Comparison of ENCODE assay signal across 1 cellular context in the genomic region with DNA sequence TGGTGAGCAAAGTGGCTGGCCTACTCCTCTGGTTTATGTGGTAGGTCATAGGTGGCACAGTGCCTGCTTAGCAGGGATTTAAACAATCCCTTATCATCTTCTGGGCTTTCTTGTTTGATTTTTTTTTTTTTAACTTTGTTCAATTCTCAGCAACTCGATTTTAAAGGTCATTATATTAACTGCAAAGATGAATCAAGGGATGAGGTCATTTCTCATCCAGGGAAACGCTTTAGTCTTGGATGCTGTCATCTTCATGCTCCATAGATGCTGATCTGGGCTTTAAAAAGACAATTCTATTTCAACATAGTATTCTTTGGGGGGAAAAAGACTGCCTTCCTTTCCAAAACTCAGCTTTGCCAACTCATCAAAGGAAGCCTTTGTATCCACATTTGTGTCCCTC.
A peak's percentile ranks its signal among the peaks of the same experiment; 100 is the strongest.
TF ChIP-seq lines count a peak whose summit lies in the region.

No MANE protein-coding gene starts in this region.

TF ChIP-seq in HepG2, 621 proteins besides CTCF, POLR2A, EP300 and RAD21:
- TF ChIP-seq, protein P1, sequence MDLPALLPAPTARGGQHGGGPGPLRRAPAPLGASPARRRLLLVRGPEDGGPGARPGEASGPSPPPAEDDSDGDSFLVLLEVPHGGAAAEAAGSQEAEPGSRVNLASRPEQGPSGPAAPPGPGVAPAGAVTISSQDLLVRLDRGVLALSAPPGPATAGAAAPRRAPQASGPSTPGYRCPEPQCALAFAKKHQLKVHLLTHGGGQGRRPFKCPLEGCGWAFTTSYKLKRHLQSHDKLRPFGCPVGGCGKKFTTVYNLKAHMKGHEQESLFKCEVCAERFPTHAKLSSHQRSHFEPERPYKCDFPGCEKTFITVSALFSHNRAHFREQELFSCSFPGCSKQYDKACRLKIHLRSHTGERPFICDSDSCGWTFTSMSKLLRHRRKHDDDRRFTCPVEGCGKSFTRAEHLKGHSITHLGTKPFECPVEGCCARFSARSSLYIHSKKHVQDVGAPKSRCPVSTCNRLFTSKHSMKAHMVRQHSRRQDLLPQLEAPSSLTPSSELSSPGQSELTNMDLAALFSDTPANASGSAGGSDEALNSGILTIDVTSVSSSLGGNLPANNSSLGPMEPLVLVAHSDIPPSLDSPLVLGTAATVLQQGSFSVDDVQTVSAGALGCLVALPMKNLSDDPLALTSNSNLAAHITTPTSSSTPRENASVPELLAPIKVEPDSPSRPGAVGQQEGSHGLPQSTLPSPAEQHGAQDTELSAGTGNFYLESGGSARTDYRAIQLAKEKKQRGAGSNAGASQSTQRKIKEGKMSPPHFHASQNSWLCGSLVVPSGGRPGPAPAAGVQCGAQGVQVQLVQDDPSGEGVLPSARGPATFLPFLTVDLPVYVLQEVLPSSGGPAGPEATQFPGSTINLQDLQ (CRISPR knock-in tag; IDR thresholded peaks at IDR 0.05), result no peak
- no peak for TF ChIP-seq ZNF790 (CRISPR knock-in tag; IDR thresholded peaks at IDR 0.05; ENCODE audit: borderline replicate concordance)
- no peak for TF ChIP-seq KLF11 (CRISPR knock-in tag; IDR thresholded peaks at IDR 0.05)
- TF ChIP-seq BCL6 (CRISPR knock-in tag; IDR thresholded peaks at IDR 0.05), result no peak
- no peak for TF ChIP-seq ZNF792 (CRISPR knock-in tag; IDR thresholded peaks at IDR 0.05)
- peak; percentile 66 for TF ChIP-seq ATF7 (IDR thresholded peaks at IDR 0.05)
- no peak for TF ChIP-seq ATF7 (CRISPR knock-in tag; IDR thresholded peaks at IDR 0.05)
- no peak for TF ChIP-seq ZNF329 (CRISPR knock-in tag; IDR thresholded peaks at IDR 0.05; ENCODE audit: low read depth)
- no peak for TF ChIP-seq CREM (IDR thresholded peaks at IDR 0.05)
- no peak for TF ChIP-seq CREM (CRISPR knock-in tag; IDR thresholded peaks at IDR 0.05)
